In the genomic region with DNA sequence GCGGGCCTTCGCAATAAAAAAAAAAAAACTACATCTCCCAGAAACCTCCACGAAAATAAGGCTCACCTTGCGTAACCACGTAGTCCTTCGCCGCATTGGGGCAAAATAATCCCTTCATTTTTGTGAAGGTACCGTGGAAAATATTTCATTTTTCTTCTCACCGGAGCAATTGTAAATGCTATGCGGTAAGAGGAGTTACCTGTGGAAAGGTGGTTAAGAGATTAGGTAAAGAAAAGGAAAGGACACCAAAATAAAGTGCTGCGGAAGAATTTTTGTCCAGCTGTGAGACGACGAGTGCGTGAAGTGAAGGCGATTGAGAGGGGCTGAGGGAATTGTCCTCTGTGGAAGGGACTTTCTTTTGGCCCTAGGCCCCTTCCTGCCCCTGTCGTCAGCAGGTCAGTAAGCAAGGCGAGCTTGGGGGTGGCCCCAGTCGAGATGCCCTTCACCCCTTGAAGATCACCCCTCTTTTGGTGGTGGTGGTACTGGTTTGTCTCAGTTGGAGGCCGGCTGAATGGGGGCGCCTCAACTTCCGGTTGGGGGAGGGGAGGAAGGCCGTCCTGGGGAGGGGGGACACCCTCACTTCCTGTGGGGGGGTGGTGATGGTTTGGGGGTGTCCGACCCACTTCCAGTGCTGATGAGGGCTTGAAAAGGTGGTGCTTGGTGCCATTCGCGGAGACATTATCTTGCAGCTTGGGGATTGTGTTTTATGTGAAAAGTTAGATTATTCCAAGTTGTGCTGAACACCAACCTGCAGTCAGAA, we compare ENCODE assay signal across 1 cellular context.
A peak's percentile ranks its signal among the peaks of the same experiment; 100 is the strongest.
TF ChIP-seq lines count a peak whose summit lies in the region.

HMG20A (plus strand) TSS at position 279 of the 760 bp plus-strand sequence. CDS start 37,520 bp downstream, outside the sequence.

TF ChIP-seq in GM12878, 131 proteins besides CTCF, POLR2A, EP300 and RAD21 (continued from another document and continues in another):
- TF ChIP-seq CEBPB (IDR thresholded peaks at IDR 0.05; ENCODE audit: borderline replicate concordance in 1 of 2, low read depth in 2 of 2, low read length in 2 of 2): peak in 1 of 2 experiments; percentile 65; a peak in 1 of 4 replicates
- TF ChIP-seq NFIC (IDR thresholded peaks at IDR 0.05; ENCODE audit: low read depth, low read length): peak; percentile 59; the same call in 1 of the 2 replicates
- no peak for TF ChIP-seq TBL1XR1 (IDR thresholded peaks at IDR 0.05; ENCODE audit: low read depth, low read length)
- peak; percentile 84 for TF ChIP-seq GATAD2B (conservative IDR thresholded peaks at IDR 0.05; ENCODE audit: low read depth)
- TF ChIP-seq, protein P1, sequence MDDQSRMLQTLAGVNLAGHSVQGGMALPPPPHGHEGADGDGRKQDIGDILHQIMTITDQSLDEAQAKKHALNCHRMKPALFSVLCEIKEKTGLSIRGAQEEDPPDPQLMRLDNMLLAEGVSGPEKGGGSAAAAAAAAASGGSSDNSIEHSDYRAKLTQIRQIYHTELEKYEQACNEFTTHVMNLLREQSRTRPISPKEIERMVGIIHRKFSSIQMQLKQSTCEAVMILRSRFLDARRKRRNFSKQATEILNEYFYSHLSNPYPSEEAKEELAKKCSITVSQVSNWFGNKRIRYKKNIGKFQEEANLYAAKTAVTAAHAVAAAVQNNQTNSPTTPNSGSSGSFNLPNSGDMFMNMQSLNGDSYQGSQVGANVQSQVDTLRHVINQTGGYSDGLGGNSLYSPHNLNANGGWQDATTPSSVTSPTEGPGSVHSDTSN (IDR thresholded peaks at IDR 0.05; ENCODE audit: insufficient replicate concordance, low read depth, low read length): peak; percentile 38
- TF ChIP-seq STAT1 (conservative IDR thresholded peaks at IDR 0.05): peak; percentile 41; the same call in 1 of the 2 replicates
- no peak for TF ChIP-seq ZNF274 (IDR thresholded peaks at IDR 0.05; ENCODE audit: insufficient read depth, insufficient read length)
- TF ChIP-seq KAT2A (conservative IDR thresholded peaks at IDR 0.05; ENCODE audit: control insufficient read depth, low read depth, low read length): no peak
- no peak for TF ChIP-seq RFX5 (IDR thresholded peaks at IDR 0.05; ENCODE audit: low read depth, low read length)
- TF ChIP-seq SMAD5 (IDR thresholded peaks at IDR 0.05; ENCODE audit: low read depth): peak; percentile 8
- TF ChIP-seq BACH1 (IDR thresholded peaks at IDR 0.05; ENCODE audit: borderline replicate concordance): no peak
- TF ChIP-seq RELA (IDR thresholded peaks at IDR 0.05; ENCODE audit: borderline replicate concordance, partially characterized antibody): no peak
- TF ChIP-seq CHD2 (IDR thresholded peaks at IDR 0.05; ENCODE audit: borderline replicate concordance, low read depth, low read length): peak; percentile 92
- TF ChIP-seq RELB (IDR thresholded peaks at IDR 0.05; ENCODE audit: low read depth): peak; percentile 92
- TF ChIP-seq WRNIP1 (IDR thresholded peaks at IDR 0.05; ENCODE audit: borderline replicate concordance, low read depth, low read length): no peak
- TF ChIP-seq NRF1 (conservative IDR thresholded peaks at IDR 0.05; ENCODE audit: low read depth, low read length): no peak
- TF ChIP-seq, protein P2, sequence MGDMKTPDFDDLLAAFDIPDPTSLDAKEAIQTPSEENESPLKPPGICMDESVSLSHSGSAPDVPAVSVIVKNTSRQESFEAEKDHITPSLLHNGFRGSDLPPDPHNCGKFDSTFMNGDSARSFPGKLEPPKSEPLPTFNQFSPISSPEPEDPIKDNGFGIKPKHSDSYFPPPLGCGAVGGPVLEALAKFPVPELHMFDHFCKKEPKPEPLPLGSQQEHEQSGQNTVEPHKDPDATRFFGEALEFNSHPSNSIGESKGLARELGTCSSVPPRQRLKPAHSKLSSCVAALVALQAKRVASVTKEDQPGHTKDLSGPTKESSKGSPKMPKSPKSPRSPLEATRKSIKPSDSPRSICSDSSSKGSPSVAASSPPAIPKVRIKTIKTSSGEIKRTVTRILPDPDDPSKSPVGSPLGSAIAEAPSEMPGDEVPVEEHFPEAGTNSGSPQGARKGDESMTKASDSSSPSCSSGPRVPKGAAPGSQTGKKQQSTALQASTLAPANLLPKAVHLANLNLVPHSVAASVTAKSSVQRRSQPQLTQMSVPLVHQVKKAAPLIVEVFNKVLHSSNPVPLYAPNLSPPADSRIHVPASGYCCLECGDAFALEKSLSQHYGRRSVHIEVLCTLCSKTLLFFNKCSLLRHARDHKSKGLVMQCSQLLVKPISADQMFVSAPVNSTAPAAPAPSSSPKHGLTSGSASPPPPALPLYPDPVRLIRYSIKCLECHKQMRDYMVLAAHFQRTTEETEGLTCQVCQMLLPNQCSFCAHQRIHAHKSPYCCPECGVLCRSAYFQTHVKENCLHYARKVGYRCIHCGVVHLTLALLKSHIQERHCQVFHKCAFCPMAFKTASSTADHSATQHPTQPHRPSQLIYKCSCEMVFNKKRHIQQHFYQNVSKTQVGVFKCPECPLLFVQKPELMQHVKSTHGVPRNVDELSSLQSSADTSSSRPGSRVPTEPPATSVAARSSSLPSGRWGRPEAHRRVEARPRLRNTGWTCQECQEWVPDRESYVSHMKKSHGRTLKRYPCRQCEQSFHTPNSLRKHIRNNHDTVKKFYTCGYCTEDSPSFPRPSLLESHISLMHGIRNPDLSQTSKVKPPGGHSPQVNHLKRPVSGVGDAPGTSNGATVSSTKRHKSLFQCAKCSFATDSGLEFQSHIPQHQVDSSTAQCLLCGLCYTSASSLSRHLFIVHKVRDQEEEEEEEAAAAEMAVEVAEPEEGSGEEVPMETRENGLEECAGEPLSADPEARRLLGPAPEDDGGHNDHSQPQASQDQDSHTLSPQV (IDR thresholded peaks at IDR 0.05): no peak
- no peak; the same call in 1 of the 2 replicates for TF ChIP-seq RCOR1 (conservative IDR thresholded peaks at IDR 0.05; ENCODE audit: low read depth, low read length)
- TF ChIP-seq LARP7 (IDR thresholded peaks at IDR 0.05): 0 out of 2 replicates have a peak, but pooled peaks have one; percentile 56
- no peak for TF ChIP-seq SPI1 (IDR thresholded peaks at IDR 0.05; ENCODE audit: borderline replicate concordance, insufficient read depth, low read depth, low read length)
- TF ChIP-seq BRCA1 (IDR thresholded peaks at IDR 0.05; ENCODE audit: low read depth, low read length): no peak
- peak; percentile 86 for TF ChIP-seq ZNF207 (IDR thresholded peaks at IDR 0.05; ENCODE audit: borderline replicate concordance)
- no peak for TF ChIP-seq CHD1 (IDR thresholded peaks at IDR 0.05; ENCODE audit: low read depth, low read length)
- no peak for TF ChIP-seq HDAC6 (IDR thresholded peaks at IDR 0.05; ENCODE audit: unreplicated experiment)
- TF ChIP-seq, protein P3, sequence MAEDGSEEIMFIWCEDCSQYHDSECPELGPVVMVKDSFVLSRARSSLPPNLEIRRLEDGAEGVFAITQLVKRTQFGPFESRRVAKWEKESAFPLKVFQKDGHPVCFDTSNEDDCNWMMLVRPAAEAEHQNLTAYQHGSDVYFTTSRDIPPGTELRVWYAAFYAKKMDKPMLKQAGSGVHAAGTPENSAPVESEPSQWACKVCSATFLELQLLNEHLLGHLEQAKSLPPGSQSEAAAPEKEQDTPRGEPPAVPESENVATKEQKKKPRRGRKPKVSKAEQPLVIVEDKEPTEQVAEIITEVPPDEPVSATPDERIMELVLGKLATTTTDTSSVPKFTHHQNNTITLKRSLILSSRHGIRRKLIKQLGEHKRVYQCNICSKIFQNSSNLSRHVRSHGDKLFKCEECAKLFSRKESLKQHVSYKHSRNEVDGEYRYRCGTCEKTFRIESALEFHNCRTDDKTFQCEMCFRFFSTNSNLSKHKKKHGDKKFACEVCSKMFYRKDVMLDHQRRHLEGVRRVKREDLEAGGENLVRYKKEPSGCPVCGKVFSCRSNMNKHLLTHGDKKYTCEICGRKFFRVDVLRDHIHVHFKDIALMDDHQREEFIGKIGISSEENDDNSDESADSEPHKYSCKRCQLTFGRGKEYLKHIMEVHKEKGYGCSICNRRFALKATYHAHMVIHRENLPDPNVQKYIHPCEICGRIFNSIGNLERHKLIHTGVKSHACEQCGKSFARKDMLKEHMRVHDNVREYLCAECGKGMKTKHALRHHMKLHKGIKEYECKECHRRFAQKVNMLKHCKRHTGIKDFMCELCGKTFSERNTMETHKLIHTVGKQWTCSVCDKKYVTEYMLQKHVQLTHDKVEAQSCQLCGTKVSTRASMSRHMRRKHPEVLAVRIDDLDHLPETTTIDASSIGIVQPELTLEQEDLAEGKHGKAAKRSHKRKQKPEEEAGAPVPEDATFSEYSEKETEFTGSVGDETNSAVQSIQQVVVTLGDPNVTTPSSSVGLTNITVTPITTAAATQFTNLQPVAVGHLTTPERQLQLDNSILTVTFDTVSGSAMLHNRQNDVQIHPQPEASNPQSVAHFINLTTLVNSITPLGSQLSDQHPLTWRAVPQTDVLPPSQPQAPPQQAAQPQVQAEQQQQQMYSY (CRISPR knock-in tag; IDR thresholded peaks at IDR 0.05): no peak
- TF ChIP-seq BCL11A (IDR thresholded peaks at IDR 0.05; ENCODE audit: low read depth, low read length): no peak
- TF ChIP-seq IKZF1 (conservative IDR thresholded peaks at IDR 0.05): peak; percentile 87
- TF ChIP-seq, protein P4, sequence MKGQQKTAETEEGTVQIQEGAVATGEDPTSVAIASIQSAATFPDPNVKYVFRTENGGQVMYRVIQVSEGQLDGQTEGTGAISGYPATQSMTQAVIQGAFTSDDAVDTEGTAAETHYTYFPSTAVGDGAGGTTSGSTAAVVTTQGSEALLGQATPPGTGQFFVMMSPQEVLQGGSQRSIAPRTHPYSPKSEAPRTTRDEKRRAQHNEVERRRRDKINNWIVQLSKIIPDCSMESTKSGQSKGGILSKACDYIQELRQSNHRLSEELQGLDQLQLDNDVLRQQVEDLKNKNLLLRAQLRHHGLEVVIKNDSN (IDR thresholded peaks at IDR 0.05; ENCODE audit: borderline replicate concordance, extremely low read length, insufficient read depth, low read depth, low read length): no peak
- TF ChIP-seq SMAD1 (IDR thresholded peaks at IDR 0.05; ENCODE audit: low read depth, partially characterized antibody): peak; percentile 68
- TF ChIP-seq RB1 (IDR thresholded peaks at IDR 0.05; ENCODE audit: borderline replicate concordance): peak; percentile 86
- no peak for TF ChIP-seq E2F4 (IDR thresholded peaks at IDR 0.05; ENCODE audit: low read depth, low read length)
- peak; percentile 76 for TF ChIP-seq SIX5 (IDR thresholded peaks at IDR 0.05; ENCODE audit: low read depth, low read length, severe bottlenecking)
- no peak for TF ChIP-seq EZH2 (IDR thresholded peaks at IDR 0.05; ENCODE audit: borderline replicate concordance, control insufficient read depth, low read depth, low read length)
- no peak for TF ChIP-seq HDAC2 (IDR thresholded peaks at IDR 0.05)
- TF ChIP-seq MEF2B (IDR thresholded peaks at IDR 0.05; ENCODE audit: partially characterized antibody, poor library complexity, severe bottlenecking): peak; percentile 77
- TF ChIP-seq NR2C2 (IDR thresholded peaks at IDR 0.05; ENCODE audit: borderline replicate concordance, control insufficient read depth, insufficient read length, low read depth): no peak
- TF ChIP-seq CHD4 (IDR thresholded peaks at IDR 0.05): no peak
- TF ChIP-seq, protein P5, sequence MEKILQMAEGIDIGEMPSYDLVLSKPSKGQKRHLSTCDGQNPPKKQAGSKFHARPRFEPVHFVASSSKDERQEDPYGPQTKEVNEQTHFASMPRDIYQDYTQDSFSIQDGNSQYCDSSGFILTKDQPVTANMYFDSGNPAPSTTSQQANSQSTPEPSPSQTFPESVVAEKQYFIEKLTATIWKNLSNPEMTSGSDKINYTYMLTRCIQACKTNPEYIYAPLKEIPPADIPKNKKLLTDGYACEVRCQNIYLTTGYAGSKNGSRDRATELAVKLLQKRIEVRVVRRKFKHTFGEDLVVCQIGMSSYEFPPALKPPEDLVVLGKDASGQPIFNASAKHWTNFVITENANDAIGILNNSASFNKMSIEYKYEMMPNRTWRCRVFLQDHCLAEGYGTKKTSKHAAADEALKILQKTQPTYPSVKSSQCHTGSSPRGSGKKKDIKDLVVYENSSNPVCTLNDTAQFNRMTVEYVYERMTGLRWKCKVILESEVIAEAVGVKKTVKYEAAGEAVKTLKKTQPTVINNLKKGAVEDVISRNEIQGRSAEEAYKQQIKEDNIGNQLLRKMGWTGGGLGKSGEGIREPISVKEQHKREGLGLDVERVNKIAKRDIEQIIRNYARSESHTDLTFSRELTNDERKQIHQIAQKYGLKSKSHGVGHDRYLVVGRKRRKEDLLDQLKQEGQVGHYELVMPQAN (conservative IDR thresholded peaks at IDR 0.05): 0 out of 2 replicates have a peak, but pooled peaks have one; percentile 44
- TF ChIP-seq CREM (IDR thresholded peaks at IDR 0.05; ENCODE audit: low read depth): peak; percentile 91
- TF ChIP-seq ZBED1 (IDR thresholded peaks at IDR 0.05; ENCODE audit: borderline replicate concordance): no peak
- no peak for TF ChIP-seq PAX5 (IDR thresholded peaks at IDR 0.05; ENCODE audit: borderline replicate concordance, low read depth, low read length)
